In the genomic region with DNA sequence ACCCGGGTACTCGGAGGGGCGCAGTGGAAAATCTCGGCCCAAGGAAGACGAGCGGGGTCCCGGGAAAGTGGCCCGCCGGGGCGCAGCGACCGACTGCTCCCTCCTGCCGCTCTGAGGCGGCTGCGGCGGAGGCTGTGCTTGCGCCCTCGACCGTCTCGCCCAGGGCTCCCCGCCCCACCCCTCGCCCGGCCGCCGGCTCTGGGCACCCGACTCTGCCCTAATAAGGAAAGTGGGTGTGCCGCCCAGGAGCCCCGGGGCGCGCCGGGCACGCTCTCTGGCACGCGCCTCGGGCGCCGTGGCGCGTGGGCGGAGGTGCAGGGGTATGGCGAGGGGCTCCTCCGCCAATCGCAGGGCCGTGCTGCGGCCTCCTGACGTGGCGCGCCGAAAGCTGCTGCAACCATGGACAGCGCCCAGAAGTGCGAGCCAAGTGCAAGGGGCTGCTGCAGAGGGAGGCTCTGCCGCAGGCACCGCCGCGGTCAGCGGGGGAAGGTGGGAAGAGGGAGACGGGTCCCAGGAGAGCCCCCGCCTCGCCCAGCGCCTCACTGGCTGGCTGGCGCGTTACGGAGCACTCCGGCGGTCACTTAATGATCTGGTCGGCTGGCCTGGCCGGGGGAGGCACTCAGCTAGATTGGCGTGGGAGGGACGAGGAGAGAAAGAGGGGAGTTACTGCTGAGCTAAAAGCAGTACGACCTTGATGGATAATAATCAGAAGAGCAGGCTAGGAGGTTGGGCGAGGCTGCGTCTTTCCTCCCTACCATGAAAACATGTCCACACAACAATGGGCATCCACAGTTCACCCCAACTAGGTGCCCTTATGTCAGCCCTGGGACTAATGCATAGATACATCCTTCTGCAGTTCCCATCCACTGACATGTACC, we compare ENCODE assay signal across 1 cellular context.
TF ChIP-seq lines count a peak whose summit lies in the region.

A gene with protein sequence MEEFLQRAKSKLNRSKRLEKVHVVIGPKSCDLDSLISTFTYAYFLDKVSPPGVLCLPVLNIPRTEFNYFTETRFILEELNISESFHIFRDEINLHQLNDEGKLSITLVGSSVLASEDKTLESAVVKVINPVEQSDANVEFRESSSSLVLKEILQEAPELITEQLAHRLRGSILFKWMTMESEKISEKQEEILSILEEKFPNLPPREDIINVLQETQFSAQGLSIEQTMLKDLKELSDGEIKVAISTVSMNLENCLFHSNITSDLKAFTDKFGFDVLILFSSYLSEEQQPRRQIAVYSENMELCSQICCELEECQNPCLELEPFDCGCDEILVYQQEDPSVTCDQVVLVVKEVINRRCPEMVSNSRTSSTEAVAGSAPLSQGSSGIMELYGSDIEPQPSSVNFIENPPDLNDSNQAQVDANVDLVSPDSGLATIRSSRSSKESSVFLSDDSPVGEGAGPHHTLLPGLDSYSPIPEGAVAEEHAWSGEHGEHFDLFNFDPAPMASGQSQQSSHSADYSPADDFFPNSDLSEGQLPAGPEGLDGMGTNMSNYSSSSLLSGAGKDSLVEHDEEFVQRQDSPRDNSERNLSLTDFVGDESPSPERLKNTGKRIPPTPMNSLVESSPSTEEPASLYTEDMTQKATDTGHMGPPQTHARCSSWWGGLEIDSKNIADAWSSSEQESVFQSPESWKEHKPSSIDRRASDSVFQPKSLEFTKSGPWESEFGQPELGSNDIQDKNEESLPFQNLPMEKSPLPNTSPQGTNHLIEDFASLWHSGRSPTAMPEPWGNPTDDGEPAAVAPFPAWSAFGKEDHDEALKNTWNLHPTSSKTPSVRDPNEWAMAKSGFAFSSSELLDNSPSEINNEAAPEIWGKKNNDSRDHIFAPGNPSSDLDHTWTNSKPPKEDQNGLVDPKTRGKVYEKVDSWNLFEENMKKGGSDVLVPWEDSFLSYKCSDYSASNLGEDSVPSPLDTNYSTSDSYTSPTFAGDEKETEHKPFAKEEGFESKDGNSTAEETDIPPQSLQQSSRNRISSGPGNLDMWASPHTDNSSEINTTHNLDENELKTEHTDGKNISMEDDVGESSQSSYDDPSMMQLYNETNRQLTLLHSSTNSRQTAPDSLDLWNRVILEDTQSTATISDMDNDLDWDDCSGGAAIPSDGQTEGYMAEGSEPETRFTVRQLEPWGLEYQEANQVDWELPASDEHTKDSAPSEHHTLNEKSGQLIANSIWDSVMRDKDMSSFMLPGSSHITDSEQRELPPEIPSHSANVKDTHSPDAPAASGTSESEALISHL (N-terminal part only) (minus strand): TSS at position 131 of the 878 bp plus-strand sequence. CDS start 151 bp downstream, outside the sequence.

TF ChIP-seq in WTC11, 78 proteins besides CTCF, POLR2A, EP300 and RAD21 (continued from another document):
- TF ChIP-seq, protein P1, sequence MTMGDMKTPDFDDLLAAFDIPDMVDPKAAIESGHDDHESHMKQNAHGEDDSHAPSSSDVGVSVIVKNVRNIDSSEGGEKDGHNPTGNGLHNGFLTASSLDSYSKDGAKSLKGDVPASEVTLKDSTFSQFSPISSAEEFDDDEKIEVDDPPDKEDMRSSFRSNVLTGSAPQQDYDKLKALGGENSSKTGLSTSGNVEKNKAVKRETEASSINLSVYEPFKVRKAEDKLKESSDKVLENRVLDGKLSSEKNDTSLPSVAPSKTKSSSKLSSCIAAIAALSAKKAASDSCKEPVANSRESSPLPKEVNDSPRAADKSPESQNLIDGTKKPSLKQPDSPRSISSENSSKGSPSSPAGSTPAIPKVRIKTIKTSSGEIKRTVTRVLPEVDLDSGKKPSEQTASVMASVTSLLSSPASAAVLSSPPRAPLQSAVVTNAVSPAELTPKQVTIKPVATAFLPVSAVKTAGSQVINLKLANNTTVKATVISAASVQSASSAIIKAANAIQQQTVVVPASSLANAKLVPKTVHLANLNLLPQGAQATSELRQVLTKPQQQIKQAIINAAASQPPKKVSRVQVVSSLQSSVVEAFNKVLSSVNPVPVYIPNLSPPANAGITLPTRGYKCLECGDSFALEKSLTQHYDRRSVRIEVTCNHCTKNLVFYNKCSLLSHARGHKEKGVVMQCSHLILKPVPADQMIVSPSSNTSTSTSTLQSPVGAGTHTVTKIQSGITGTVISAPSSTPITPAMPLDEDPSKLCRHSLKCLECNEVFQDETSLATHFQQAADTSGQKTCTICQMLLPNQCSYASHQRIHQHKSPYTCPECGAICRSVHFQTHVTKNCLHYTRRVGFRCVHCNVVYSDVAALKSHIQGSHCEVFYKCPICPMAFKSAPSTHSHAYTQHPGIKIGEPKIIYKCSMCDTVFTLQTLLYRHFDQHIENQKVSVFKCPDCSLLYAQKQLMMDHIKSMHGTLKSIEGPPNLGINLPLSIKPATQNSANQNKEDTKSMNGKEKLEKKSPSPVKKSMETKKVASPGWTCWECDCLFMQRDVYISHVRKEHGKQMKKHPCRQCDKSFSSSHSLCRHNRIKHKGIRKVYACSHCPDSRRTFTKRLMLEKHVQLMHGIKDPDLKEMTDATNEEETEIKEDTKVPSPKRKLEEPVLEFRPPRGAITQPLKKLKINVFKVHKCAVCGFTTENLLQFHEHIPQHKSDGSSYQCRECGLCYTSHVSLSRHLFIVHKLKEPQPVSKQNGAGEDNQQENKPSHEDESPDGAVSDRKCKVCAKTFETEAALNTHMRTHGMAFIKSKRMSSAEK (CRISPR knock-in tag; IDR thresholded peaks at IDR 0.05; ENCODE audit: borderline replicate concordance): no peak
- TF ChIP-seq ETV6 (CRISPR knock-in tag; IDR thresholded peaks at IDR 0.05): peak; percentile 96
- TF ChIP-seq JUN (CRISPR knock-in tag; IDR thresholded peaks at IDR 0.05): peak; percentile 86; the same call in 1 of the 2 replicates
- TF ChIP-seq, protein P2, sequence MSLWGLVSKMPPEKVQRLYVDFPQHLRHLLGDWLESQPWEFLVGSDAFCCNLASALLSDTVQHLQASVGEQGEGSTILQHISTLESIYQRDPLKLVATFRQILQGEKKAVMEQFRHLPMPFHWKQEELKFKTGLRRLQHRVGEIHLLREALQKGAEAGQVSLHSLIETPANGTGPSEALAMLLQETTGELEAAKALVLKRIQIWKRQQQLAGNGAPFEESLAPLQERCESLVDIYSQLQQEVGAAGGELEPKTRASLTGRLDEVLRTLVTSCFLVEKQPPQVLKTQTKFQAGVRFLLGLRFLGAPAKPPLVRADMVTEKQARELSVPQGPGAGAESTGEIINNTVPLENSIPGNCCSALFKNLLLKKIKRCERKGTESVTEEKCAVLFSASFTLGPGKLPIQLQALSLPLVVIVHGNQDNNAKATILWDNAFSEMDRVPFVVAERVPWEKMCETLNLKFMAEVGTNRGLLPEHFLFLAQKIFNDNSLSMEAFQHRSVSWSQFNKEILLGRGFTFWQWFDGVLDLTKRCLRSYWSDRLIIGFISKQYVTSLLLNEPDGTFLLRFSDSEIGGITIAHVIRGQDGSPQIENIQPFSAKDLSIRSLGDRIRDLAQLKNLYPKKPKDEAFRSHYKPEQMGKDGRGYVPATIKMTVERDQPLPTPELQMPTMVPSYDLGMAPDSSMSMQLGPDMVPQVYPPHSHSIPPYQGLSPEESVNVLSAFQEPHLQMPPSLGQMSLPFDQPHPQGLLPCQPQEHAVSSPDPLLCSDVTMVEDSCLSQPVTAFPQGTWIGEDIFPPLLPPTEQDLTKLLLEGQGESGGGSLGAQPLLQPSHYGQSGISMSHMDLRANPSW (CRISPR knock-in tag; conservative IDR thresholded peaks at IDR 0.05; ENCODE audit: low read depth): peak; percentile 97
- TF ChIP-seq, protein P3, sequence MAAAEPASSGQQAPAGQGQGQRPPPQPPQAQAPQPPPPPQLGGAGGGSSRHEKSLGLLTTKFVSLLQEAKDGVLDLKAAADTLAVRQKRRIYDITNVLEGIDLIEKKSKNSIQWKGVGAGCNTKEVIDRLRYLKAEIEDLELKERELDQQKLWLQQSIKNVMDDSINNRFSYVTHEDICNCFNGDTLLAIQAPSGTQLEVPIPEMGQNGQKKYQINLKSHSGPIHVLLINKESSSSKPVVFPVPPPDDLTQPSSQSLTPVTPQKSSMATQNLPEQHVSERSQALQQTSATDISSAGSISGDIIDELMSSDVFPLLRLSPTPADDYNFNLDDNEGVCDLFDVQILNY (CRISPR knock-in tag; IDR thresholded peaks at IDR 0.05): peak; percentile 94
- peak; percentile 91 for TF ChIP-seq CREB1 (CRISPR knock-in tag; IDR thresholded peaks at IDR 0.05)
- TF ChIP-seq, protein P4, sequence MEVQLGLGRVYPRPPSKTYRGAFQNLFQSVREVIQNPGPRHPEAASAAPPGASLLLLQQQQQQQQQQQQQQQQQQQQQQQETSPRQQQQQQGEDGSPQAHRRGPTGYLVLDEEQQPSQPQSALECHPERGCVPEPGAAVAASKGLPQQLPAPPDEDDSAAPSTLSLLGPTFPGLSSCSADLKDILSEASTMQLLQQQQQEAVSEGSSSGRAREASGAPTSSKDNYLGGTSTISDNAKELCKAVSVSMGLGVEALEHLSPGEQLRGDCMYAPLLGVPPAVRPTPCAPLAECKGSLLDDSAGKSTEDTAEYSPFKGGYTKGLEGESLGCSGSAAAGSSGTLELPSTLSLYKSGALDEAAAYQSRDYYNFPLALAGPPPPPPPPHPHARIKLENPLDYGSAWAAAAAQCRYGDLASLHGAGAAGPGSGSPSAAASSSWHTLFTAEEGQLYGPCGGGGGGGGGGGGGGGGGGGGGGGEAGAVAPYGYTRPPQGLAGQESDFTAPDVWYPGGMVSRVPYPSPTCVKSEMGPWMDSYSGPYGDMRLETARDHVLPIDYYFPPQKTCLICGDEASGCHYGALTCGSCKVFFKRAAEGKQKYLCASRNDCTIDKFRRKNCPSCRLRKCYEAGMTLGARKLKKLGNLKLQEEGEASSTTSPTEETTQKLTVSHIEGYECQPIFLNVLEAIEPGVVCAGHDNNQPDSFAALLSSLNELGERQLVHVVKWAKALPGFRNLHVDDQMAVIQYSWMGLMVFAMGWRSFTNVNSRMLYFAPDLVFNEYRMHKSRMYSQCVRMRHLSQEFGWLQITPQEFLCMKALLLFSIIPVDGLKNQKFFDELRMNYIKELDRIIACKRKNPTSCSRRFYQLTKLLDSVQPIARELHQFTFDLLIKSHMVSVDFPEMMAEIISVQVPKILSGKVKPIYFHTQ (CRISPR knock-in tag; IDR thresholded peaks at IDR 0.05): no peak
- TF ChIP-seq TCF7 (CRISPR knock-in tag; IDR thresholded peaks at IDR 0.05; ENCODE audit: low read depth): peak; percentile 96
- peak; percentile 76 for TF ChIP-seq NFYB (CRISPR knock-in tag; conservative IDR thresholded peaks at IDR 0.05; ENCODE audit: low read depth)
- peak; percentile 90 for TF ChIP-seq SP1 (CRISPR knock-in tag; conservative IDR thresholded peaks at IDR 0.05)
- no peak for TF ChIP-seq HMGA2 (CRISPR knock-in tag; IDR thresholded peaks at IDR 0.05)
- TF ChIP-seq ZNF121 (CRISPR knock-in tag; IDR thresholded peaks at IDR 0.05): peak; percentile 77
- TF ChIP-seq, protein P5, sequence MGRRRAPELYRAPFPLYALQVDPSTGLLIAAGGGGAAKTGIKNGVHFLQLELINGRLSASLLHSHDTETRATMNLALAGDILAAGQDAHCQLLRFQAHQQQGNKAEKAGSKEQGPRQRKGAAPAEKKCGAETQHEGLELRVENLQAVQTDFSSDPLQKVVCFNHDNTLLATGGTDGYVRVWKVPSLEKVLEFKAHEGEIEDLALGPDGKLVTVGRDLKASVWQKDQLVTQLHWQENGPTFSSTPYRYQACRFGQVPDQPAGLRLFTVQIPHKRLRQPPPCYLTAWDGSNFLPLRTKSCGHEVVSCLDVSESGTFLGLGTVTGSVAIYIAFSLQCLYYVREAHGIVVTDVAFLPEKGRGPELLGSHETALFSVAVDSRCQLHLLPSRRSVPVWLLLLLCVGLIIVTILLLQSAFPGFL (CRISPR knock-in tag; IDR thresholded peaks at IDR 0.05; ENCODE audit: borderline replicate concordance): peak; percentile 84; the same call in 1 of the 2 replicates
- TF ChIP-seq, protein P6, sequence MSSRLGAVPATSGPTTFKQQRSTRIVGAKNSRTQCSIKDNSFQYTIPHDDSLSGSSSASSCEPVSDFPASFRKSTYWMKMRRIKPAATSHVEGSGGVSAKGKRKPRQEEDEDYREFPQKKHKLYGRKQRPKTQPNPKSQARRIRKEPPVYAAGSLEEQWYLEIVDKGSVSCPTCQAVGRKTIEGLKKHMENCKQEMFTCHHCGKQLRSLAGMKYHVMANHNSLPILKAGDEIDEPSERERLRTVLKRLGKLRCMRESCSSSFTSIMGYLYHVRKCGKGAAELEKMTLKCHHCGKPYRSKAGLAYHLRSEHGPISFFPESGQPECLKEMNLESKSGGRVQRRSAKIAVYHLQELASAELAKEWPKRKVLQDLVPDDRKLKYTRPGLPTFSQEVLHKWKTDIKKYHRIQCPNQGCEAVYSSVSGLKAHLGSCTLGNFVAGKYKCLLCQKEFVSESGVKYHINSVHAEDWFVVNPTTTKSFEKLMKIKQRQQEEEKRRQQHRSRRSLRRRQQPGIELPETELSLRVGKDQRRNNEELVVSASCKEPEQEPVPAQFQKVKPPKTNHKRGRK (CRISPR knock-in tag; IDR thresholded peaks at IDR 0.05; ENCODE audit: borderline replicate concordance): 0 out of 2 replicates have a peak, but pooled peaks have one; percentile 61
- TF ChIP-seq, protein P7, sequence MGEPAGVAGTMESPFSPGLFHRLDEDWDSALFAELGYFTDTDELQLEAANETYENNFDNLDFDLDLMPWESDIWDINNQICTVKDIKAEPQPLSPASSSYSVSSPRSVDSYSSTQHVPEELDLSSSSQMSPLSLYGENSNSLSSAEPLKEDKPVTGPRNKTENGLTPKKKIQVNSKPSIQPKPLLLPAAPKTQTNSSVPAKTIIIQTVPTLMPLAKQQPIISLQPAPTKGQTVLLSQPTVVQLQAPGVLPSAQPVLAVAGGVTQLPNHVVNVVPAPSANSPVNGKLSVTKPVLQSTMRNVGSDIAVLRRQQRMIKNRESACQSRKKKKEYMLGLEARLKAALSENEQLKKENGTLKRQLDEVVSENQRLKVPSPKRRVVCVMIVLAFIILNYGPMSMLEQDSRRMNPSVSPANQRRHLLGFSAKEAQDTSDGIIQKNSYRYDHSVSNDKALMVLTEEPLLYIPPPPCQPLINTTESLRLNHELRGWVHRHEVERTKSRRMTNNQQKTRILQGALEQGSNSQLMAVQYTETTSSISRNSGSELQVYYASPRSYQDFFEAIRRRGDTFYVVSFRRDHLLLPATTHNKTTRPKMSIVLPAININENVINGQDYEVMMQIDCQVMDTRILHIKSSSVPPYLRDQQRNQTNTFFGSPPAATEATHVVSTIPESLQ (CRISPR knock-in tag; IDR thresholded peaks at IDR 0.05): no peak
- peak; percentile 94 for TF ChIP-seq NFE2L1 (CRISPR knock-in tag; IDR thresholded peaks at IDR 0.05)
